8 cellular contexts compared by ENCODE assay signal in genomic region chr15:67067930-67068542, GRCh38. TPM values are rescaled to one million over a fixed set of nuclear protein-coding genes. Genes with fewer than 3 reads are reported as not detected.
DNase-seq lines count a peak whose midpoint lies in the region; ATAC-seq and TF ChIP-seq lines count a peak whose summit lies in the region.

No MANE protein-coding gene starts in this region.

- H3K27me3 Mint-ChIP-seq in naive B cell, result no peaks in the 10 kb centered on the region

- no peaks in the 10 kb centered on the region for H3K9me2 ChIP-seq in MM.1S (replicated peaks; ENCODE audit: insufficient read depth, low read length)

- H3K9me3 ChIP-seq in MM.1S (replicated peaks; ENCODE audit: insufficient read depth, low read length), result no peaks in the 10 kb centered on the region

- TF ChIP-seq POLR2A in GM18505 (IDR thresholded peaks at IDR 0.05; ENCODE audit: borderline replicate concordance, extremely low read depth, insufficient read depth, insufficient read length), result no peak

- H3K4me3 Mint-ChIP-seq in naive B cell, result peak overlapping the region; percentile 85 to 99 (median 97)

- H3K9me3 Mint-ChIP-seq in naive B cell, result no peaks in the 10 kb centered on the region

- no peaks in the 10 kb centered on the region for H4K20me1 ChIP-seq in MM.1S (ENCODE audit: insufficient read depth, low read length)

- H3F3A ChIP-seq in MM.1S (ENCODE audit: insufficient read depth, low read length), result peaks cover 27% of the 10 kb centered on the region

- TF ChIP-seq CTCF in BJ (IDR thresholded peaks at IDR 0.05; ENCODE audit: insufficient read depth, low read depth, low read length) (no peak), MM.1S (IDR thresholded peaks at IDR 0.05; ENCODE audit: low read length) (no peak)

- DNase-seq in BJ (ENCODE audit: low read depth) (no peak), MM.1S (peak; percentile 50), caudate nucleus (lab: John Stamatoyannopoulos, UW) (no peak), naive B cell (no peak), SW 1271 (lab: John Stamatoyannopoulos, UW) (no peak), nucleus accumbens (lab: John Stamatoyannopoulos, UW) (no peak)

- peak overlapping the region; percentile 97 for H3K4me2 ChIP-seq in MM.1S (ENCODE audit: low read depth, low read length)

- no peak overlapping the region for H2AFZ ChIP-seq in MM.1S (ENCODE audit: low read length)

- H3K4me1 ChIP-seq in MM.1S (ENCODE audit: low read length), result peaks cover 23% of the 10 kb centered on the region

- H3K79me2 ChIP-seq in MM.1S (ENCODE audit: low read length), result peaks cover 57% of the 10 kb centered on the region

- H3K4me3 ChIP-seq in BJ (ENCODE audit: low read depth, low read length) (peak overlapping the region; percentile 98), MM.1S (ENCODE audit: low read length) (peak overlapping the region; percentile 95)

- ATAC-seq in naive B cell (ENCODE audit: low read depth in 2 of 2) (no peak), GM18505 (IDR thresholded peaks at IDR 0.05; ENCODE audit: unreplicated experiment) (no peak), GM19467 (IDR thresholded peaks at IDR 0.05; ENCODE audit: unreplicated experiment) (no peak)

- H3K27me3 ChIP-seq in BJ (ENCODE audit: control insufficient read depth, insufficient read depth, low read length), result no peaks in the 10 kb centered on the region
- H3K27me3 ChIP-seq in MM.1S (replicated peaks; ENCODE audit: insufficient read depth, low read length), result peaks cover 4% of the 10 kb centered on the region; the same call in 1 of the 2 replicates

- POLR2A ChIA-PET in BJ (lab: Charles Lee), result no interaction called here

- peak overlapping the region; percentile 89 to 97 (median 92) for H3K27ac Mint-ChIP-seq in naive B cell

- CTCF ChIA-PET in BJ (lab: Yijun Ruan, JAX), result interaction anchor here (0.7 to 1.2 kb wide), 2 partner anchors 11 to 109 kb away, joined by 3 read pairs; no protein-coding TSS in a partner anchor

- peak overlapping the region; percentile 81; the same call in 1 of the 2 replicates for H3K9ac ChIP-seq in MM.1S (ENCODE audit: low read length)

- peak overlapping the region; percentile 12; the same call in 1 of the 2 replicates for H3K27ac ChIP-seq in MM.1S (ENCODE audit: low read length)
- peak overlapping the region; percentile 83 for H3K27ac ChIP-seq in caudate nucleus (ENCODE audit: low read depth, low read length)

- H3K4me1 Mint-ChIP-seq in naive B cell, result peaks cover 65 to 71% (median 71%) of the 10 kb centered on the region in 3 donors

- H3K36me3 Mint-ChIP-seq in naive B cell, result peaks cover 0 to 18% of the 10 kb centered on the region in 2 donors

- H3K36me3 ChIP-seq in BJ (ENCODE audit: control insufficient read depth, insufficient read depth, low read length) (no peaks in the 10 kb centered on the region), MM.1S (replicated peaks; ENCODE audit: insufficient read depth, low read length) (no peaks in the 10 kb centered on the region)

RNA-seq across cellular contexts. Expression of gene SMAD3, which starts 2.6 kb away (rescaled TPM):
- polyA plus RNA-seq in BJ (2011; rRNA removed) (35.1 and 59.4 TPM in 2 replicates), naive B cell (ENCODE audit: low read depth in 6 of 6) (10 to 100 TPM; 34.7 to 68.7 (median 38.0) TPM)
- 58.3 and 68.0 TPM in 2 replicates for polyA minus RNA-seq in BJ (2011; rRNA and poly(A)+ RNA removed)
